ENCODE assay signal across 8 cellular contexts in the genomic region with DNA sequence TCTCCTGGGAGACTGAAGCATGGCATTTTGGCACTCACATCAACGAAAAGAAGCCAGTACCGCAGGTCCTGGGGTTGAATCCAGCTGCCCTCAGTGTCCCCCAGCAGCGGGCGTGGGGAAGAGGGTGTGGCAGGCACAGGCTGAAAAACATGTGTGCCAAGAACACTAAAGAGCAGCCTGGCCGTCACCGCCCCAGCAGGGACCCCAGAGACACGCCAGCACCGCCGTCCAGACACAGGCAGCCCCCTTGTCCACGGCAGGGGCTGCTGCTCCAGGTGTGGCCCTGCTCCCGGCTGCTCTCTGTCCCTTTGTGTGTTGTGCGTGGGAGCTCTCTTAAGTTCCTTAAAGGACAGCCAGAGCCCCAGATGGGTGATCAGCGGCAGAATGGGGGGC. TPM values are rescaled to one million over a fixed set of nuclear protein-coding genes. Genes with fewer than 3 reads are reported as not detected.
DNase-seq lines count a peak whose midpoint lies in the region; ATAC-seq and TF ChIP-seq lines count a peak whose summit lies in the region.

No MANE protein-coding gene starts in this region.

- no peak for DNase-seq in T-helper 2 cell treated with Interferon-gamma antibody and Interleukin-4, amounts not matched to agents 5 μg/mL and 100 μg/mL, for 36 hours (ENCODE audit: low spot score)
- DNase-seq in T-helper 2 cell, result no peak
- no peak for DNase-seq in NCI-H128 (lab: John Stamatoyannopoulos, UW; ENCODE audit: unreplicated experiment)
- no peak for DNase-seq in Ammon's horn (ENCODE audit: low spot score)

- no peaks in the 10 kb centered on the region for H3K36me3 Mint-ChIP-seq in T-helper 2 cell treated with Interferon-gamma antibody and Interleukin-4, amounts not matched to agents 5 μg/mL and 100 μg/mL, for 36 hours (ENCODE audit: low read depth)

- ATAC-seq in gastroesophageal sphincter (peak; percentile 9), HG03520 (IDR thresholded peaks at IDR 0.05; ENCODE audit: unreplicated experiment) (no peak)

- H3K36me3 ChIP-seq in gastroesophageal sphincter (peaks cover 0 to 30% of the 10 kb centered on the region in 2 donors), rectal smooth muscle tissue (ENCODE audit: control insufficient read depth, insufficient read depth, low read length) (peaks cover 11% of the 10 kb centered on the region)

- no peak overlapping the region for H3K27ac Mint-ChIP-seq in T-helper 2 cell treated with Interferon-gamma antibody and Interleukin-4, amounts not matched to agents 5 μg/mL and 100 μg/mL, for 36 hours

- peaks cover 0 to 31% (median 11%) of the 10 kb centered on the region in 3 donors for H3K4me1 ChIP-seq in gastroesophageal sphincter
- H3K4me1 ChIP-seq in rectal smooth muscle tissue (ENCODE audit: control insufficient read depth, insufficient read depth, low read length), result peaks cover 3% of the 10 kb centered on the region

- peaks cover 6% of the 10 kb centered on the region for H3K4me1 Mint-ChIP-seq in T-helper 2 cell treated with Interferon-gamma antibody and Interleukin-4, amounts not matched to agents 5 μg/mL and 100 μg/mL, for 36 hours (ENCODE audit: low read depth)

- H3K27me3 Mint-ChIP-seq in T-helper 2 cell treated with Interferon-gamma antibody and Interleukin-4, amounts not matched to agents 5 μg/mL and 100 μg/mL, for 36 hours (ENCODE audit: low read depth), result peaks cover 3% of the 10 kb centered on the region

- H3K27me3 ChIP-seq in gastroesophageal sphincter (no peaks in the 10 kb centered on the region), rectal smooth muscle tissue (ENCODE audit: control insufficient read depth, insufficient read depth, low read length) (no peaks in the 10 kb centered on the region)

- peak overlapping the region; percentile 62 for H3K4me3 Mint-ChIP-seq in T-helper 2 cell treated with Interferon-gamma antibody and Interleukin-4, amounts not matched to agents 5 μg/mL and 100 μg/mL, for 36 hours

- TF ChIP-seq EP300 in gastroesophageal sphincter (IDR thresholded peaks at IDR 0.05), result no peak

- peak overlapping the region; percentile 73 for H3K9ac ChIP-seq in rectal smooth muscle tissue (ENCODE audit: low read length)

- no peaks in the 10 kb centered on the region for H3K9me3 ChIP-seq in gastroesophageal sphincter

- H3K9me3 Mint-ChIP-seq in T-helper 2 cell treated with Interferon-gamma antibody and Interleukin-4, amounts not matched to agents 5 μg/mL and 100 μg/mL, for 36 hours, result no peaks in the 10 kb centered on the region

- no peak for TF ChIP-seq CTCF in WI38 (IDR thresholded peaks at IDR 0.05; ENCODE audit: low read depth, low read length)
- TF ChIP-seq CTCF in gastroesophageal sphincter (IDR thresholded peaks at IDR 0.05), result no peak

- H3K4me3 ChIP-seq in WI38 (ENCODE audit: low read depth, low read length), result peak overlapping the region; percentile 74
- peak overlapping the region; percentile 61 to 94 for H3K4me3 ChIP-seq in gastroesophageal sphincter
- H3K4me3 ChIP-seq in rectal smooth muscle tissue (ENCODE audit: low read length), result peak overlapping the region; percentile 98

- H3K27ac ChIP-seq in gastroesophageal sphincter (peak overlapping the region in 3 of 4 donors; percentile 73 to 82 (median 76)), rectal smooth muscle tissue (ENCODE audit: low read depth, low read length) (no peak overlapping the region)

- TF ChIP-seq POLR2A in gastroesophageal sphincter (IDR thresholded peaks at IDR 0.05), result no peak

- WGBS in gastroesophageal sphincter (ENCODE audit: low coverage in 1 of 2), 2 donors, result 4 to 20% methylated on average over 1 to 4 of the region's 13 CpGs

RNA-seq across cellular contexts. Expression of a gene that starts 0.6 kb away (rescaled TPM):
- 10 to 100 TPM in 1 of 4 donors, 1 to 10 TPM in 3; 6.3 to 16.0 (median 8.2) TPM for total RNA-seq in gastroesophageal sphincter

RNA-seq across cellular contexts. Expression of a gene that starts 37.4 kb away (rescaled TPM):
- 10 to 100 TPM; 17.0 to 33.1 (median 23.3) TPM for total RNA-seq in gastroesophageal sphincter
